Comparison of ENCODE assay signal across 8 cellular contexts in the genomic region with DNA sequence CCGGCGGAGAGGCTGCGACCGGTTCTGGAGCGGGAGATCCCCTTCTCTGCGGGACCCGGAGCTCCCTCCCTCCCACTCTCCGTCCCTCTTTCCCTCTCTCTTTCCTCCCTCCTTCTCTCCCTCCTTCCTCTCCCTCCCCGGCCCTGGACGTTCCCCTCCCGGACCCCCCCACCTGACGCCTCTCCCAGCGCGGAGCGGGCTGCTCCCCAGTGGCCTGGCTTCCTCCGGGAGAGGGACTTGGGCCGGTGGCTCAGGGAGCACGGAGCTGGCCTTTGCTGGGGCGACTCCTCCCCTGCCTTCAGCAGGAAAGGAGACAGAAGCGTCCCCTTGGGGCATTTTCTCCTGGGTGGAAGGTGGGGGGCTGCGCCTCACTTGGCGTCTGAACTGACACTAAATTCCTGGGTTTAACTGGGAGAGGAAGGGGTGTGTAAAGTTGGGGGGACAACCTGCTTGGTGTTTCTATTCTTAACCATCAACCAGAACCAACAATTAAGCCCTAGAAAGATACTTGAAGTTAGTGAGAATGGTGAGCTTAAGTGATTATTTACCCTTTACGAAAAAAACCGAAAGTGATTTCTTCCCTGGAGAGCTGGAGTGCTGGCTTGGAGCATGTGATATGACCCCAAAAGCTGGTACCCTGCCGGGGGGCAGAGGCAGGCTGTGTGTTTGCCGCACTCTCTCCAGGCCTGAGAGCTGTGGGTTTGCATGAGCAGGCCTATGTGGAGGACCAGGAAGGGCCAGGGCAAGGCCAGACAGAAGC. TPM values are rescaled to one million over a fixed set of nuclear protein-coding genes. Genes with fewer than 3 reads are reported as not detected.
A peak's percentile ranks its signal among the peaks of the same experiment; 100 is the strongest.
DNase-seq lines count a peak whose midpoint lies in the region; ATAC-seq, FAIRE-seq and TF ChIP-seq lines count a peak whose summit lies in the region.

No MANE protein-coding gene starts in this region.

- no peaks in the 10 kb centered on the region for H3K36me3 ChIP-seq in mucosa of descending colon (ENCODE audit: low read depth)

- H3K9me3 ChIP-seq in mucosa of descending colon = no peaks in the 10 kb centered on the region

- H3K4me3 Mint-ChIP-seq in central memory CD8-positive, alpha-beta T cell = peak overlapping the region; percentile 41

- peaks cover 11% of the 10 kb centered on the region for H3K4me1 Mint-ChIP-seq in central memory CD8-positive, alpha-beta T cell

- no peak for DNase-seq in AG10803 (ENCODE audit: low read depth)
- no peak for DNase-seq in central memory CD8-positive, alpha-beta T cell (ENCODE audit: low spot score in 2 of 2)
- DNase-seq in mucosa of descending colon = peak in 1 of 3 donors; percentile 74
- no peak for DNase-seq in stimulated activated naive CD4-positive, alpha-beta T cell treated with Interleukin-2 at 50 U/mL for 16 hours (lab: John Stamatoyannopoulos, UW)
- DNase-seq in GOT3 (lab: John Stamatoyannopoulos, UW) = no peak
- DNase-seq in RCC 7860 (ENCODE audit: low spot score) = no peak

- H3K4me1 ChIP-seq in mucosa of descending colon (ENCODE audit: low read depth) = peaks cover 10% of the 10 kb centered on the region

- no peak for FAIRE-seq in RCC 7860 (lab: Jason Lieb, UNC)

- H3K27me3 Mint-ChIP-seq in central memory CD8-positive, alpha-beta T cell = no peaks in the 10 kb centered on the region

- intact Hi-C loops in mucosa of descending colon (cut with DNase I, micrococcal nuclease) = no loop called here

- H3K36me3 Mint-ChIP-seq in central memory CD8-positive, alpha-beta T cell (ENCODE audit: insufficient read depth) = no peaks in the 10 kb centered on the region

- ATAC-seq in HG03280 (IDR thresholded peaks at IDR 0.05; ENCODE audit: unreplicated experiment) (peak; percentile 26), mucosa of descending colon (peak; percentile 21), HG02642 (IDR thresholded peaks at IDR 0.05; ENCODE audit: poor library complexity, unreplicated experiment) (no peak)
- ATAC-seq in central memory CD8-positive, alpha-beta T cell (replicated peaks; ENCODE audit: extremely low read depth, poor library complexity, severe bottlenecking) = no peak

- TF ChIP-seq CTCF in AG10803 (conservative IDR thresholded peaks at IDR 0.05; ENCODE audit: low read length) (no peak), mucosa of descending colon (IDR thresholded peaks at IDR 0.05) (no peak)

- H3K9me3 Mint-ChIP-seq in central memory CD8-positive, alpha-beta T cell = no peaks in the 10 kb centered on the region

- H3K4me3 ChIP-seq in AG10803 (ENCODE audit: low read length) (peak overlapping the region; percentile 50), mucosa of descending colon (peak overlapping the region; percentile 50)

- no peak overlapping the region for H3K27ac Mint-ChIP-seq in central memory CD8-positive, alpha-beta T cell (ENCODE audit: low read depth)

RNA-seq across cellular contexts. Expression of a gene that starts 0.8 kb away (rescaled TPM):
- 100 to 1,000 TPM in 1 of 3 donors, 10 to 100 TPM in 2; 52.5 to 118 (median 84.2) TPM for total RNA-seq in mucosa of descending colon

RNA-seq across cellular contexts. Expression of a gene that starts 12.6 kb away (rescaled TPM):
- 10 to 100 TPM; 13.1 to 27.7 (median 16.3) TPM for total RNA-seq in mucosa of descending colon

RNA-seq across cellular contexts. Expression of a gene that starts 44.3 kb away (rescaled TPM):
- total RNA-seq in mucosa of descending colon = 100 to 1,000 TPM; 179 to 217 (median 212) TPM

Comparison
In these comparisons a context has a peak if more than half of its experiments do, and no peak if none do; other contexts are left out.
1. ATAC-seq: peak in HG03280 (single experiment) and mucosa of descending colon (single experiment); none in central memory CD8-positive, alpha-beta T cell (single experiment) and HG02642 (single experiment).